1 cellular context compared by ENCODE assay signal in the genomic region with DNA sequence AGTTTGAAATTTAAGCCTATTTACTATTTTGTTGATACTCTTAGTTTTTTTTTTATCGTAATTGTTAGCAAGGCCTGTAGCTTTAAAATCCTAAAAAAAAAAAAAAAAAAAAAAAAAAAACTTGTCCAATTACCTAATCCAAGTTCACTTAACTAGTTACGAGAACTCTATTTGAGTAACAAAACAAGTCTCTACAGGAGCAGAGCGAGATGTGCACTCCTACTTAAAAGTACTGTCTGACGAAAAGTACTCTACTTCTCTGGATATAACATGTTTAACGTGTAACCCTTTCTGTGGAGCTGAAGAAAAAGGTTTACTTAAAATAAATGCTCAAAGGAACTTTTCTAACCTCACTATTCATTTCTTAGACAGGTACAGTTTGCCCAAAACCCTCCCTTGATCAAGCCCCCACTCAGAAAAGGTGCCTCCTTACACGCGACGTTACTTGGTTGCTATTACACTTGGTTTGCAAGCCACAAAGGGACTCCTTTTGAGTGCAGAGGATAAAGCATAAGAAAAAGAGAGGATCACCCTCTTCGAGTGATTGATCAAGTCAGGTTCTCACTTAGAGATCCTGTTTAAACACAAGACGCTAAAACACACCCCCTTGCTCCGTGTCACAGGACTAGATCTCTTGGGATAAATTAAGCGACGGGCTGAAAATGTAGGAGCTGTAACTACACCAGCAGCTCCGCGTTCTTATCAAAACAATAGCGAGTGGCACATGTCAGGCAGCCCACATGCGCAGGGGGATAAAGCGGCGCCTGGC.
TF ChIP-seq lines count a peak whose summit lies in the region.

No MANE protein-coding gene starts in this region.

TF ChIP-seq in HepG2, 621 proteins besides CTCF, POLR2A, EP300 and RAD21 (continued from another document):
- TF ChIP-seq, protein P1, sequence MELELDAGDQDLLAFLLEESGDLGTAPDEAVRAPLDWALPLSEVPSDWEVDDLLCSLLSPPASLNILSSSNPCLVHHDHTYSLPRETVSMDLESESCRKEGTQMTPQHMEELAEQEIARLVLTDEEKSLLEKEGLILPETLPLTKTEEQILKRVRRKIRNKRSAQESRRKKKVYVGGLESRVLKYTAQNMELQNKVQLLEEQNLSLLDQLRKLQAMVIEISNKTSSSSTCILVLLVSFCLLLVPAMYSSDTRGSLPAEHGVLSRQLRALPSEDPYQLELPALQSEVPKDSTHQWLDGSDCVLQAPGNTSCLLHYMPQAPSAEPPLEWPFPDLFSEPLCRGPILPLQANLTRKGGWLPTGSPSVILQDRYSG (CRISPR knock-in tag; IDR thresholded peaks at IDR 0.05) = 0 out of 2 replicates have a peak, but pooled peaks have one; percentile 42
- TF ChIP-seq, protein P2, sequence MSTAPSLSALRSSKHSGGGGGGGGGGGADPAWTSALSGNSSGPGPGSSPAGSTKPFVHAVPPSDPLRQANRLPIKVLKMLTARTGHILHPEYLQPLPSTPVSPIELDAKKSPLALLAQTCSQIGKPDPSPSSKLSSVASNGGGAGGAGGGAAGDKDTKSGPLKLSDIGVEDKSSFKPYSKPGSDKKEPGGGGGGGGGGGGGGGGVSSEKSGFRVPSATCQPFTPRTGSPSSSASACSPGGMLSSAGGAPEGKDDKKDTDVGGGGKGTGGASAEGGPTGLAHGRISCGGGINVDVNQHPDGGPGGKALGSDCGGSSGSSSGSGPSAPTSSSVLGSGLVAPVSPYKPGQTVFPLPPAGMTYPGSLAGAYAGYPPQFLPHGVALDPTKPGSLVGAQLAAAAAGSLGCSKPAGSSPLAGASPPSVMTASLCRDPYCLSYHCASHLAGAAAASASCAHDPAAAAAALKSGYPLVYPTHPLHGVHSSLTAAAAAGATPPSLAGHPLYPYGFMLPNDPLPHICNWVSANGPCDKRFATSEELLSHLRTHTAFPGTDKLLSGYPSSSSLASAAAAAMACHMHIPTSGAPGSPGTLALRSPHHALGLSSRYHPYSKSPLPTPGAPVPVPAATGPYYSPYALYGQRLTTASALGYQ (CRISPR knock-in tag; IDR thresholded peaks at IDR 0.05) = no peak; the same call in 1 of the 2 replicates
- TF ChIP-seq PHB2 (IDR thresholded peaks at IDR 0.05; ENCODE audit: partially characterized antibody) = no peak
- 0 out of 2 replicates have a peak, but pooled peaks have one; percentile 11 for TF ChIP-seq HMG20B (CRISPR knock-in tag; conservative IDR thresholded peaks at IDR 0.05)
- TF ChIP-seq GATAD2A (CRISPR knock-in tag; IDR thresholded peaks at IDR 0.05) = peak; percentile 48; the same call in 1 of the 2 replicates
- 0 out of 2 replicates have a peak, but pooled peaks have one; percentile 27 for TF ChIP-seq DNMT3B (CRISPR knock-in tag; conservative IDR thresholded peaks at IDR 0.05)
- TF ChIP-seq ZNF331 (CRISPR knock-in tag; IDR thresholded peaks at IDR 0.05) = no peak
- peak; percentile 53 for TF ChIP-seq BHLHE40 (IDR thresholded peaks at IDR 0.05; ENCODE audit: low read length)
- TF ChIP-seq, protein P3, sequence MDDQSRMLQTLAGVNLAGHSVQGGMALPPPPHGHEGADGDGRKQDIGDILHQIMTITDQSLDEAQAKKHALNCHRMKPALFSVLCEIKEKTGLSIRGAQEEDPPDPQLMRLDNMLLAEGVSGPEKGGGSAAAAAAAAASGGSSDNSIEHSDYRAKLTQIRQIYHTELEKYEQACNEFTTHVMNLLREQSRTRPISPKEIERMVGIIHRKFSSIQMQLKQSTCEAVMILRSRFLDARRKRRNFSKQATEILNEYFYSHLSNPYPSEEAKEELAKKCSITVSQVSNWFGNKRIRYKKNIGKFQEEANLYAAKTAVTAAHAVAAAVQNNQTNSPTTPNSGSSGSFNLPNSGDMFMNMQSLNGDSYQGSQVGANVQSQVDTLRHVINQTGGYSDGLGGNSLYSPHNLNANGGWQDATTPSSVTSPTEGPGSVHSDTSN (CRISPR knock-in tag; IDR thresholded peaks at IDR 0.05; ENCODE audit: borderline replicate concordance) = no peak
- peak; percentile 46; the same call in 1 of the 2 replicates for TF ChIP-seq SIN3B (IDR thresholded peaks at IDR 0.05; ENCODE audit: low read length)
- TF ChIP-seq, protein P4, sequence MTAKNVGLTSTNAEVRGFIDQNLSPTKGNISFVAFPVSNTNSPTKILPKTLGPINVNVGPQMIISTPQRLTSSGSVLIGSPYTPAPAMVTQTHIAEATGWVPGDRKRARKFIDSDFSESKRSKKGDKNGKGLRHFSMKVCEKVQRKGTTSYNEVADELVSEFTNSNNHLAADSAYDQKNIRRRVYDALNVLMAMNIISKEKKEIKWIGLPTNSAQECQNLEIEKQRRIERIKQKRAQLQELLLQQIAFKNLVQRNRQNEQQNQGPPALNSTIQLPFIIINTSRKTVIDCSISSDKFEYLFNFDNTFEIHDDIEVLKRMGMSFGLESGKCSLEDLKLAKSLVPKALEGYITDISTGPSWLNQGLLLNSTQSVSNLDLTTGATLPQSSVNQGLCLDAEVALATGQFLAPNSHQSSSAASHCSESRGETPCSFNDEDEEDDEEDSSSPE (CRISPR knock-in tag; IDR thresholded peaks at IDR 0.05) = 0 out of 2 replicates have a peak, but pooled peaks have one; percentile 11
- peak in 1 of 2 experiments; percentile 32; a peak in 1 of 4 replicates for TF ChIP-seq MAFK (conservative IDR thresholded peaks at IDR 0.05 in 1 of 2, IDR thresholded peaks at IDR 0.05 in 1 of 2; ENCODE audit: low read length in 2 of 2)
- peak; percentile 91; the same call in 1 of the 2 replicates for TF ChIP-seq SIN3A (IDR thresholded peaks at IDR 0.05; ENCODE audit: borderline replicate concordance, low read depth, low read length)
- no peak for TF ChIP-seq ZFX (CRISPR knock-in tag; IDR thresholded peaks at IDR 0.05; ENCODE audit: low read depth)
TF ChIP-seq in HepG2: peak in this region for 51.
